In genomic region chr10:84256510-84257342, GRCh38 we compare ENCODE assay signal across 7 cellular contexts. TPM values are rescaled to one million over a fixed set of nuclear protein-coding genes. Genes with fewer than 3 reads are reported as not detected.
DNase-seq lines count a peak whose midpoint lies in the region; ATAC-seq and TF ChIP-seq lines count a peak whose summit lies in the region.

No MANE protein-coding gene starts in this region.

- no peak overlapping the region for H3K27ac Mint-ChIP-seq in activated naive CD8-positive, alpha-beta T cell

- peak overlapping the region; percentile 7 for H3K4me3 Mint-ChIP-seq in activated naive CD8-positive, alpha-beta T cell

- H3K4me1 ChIP-seq in right atrium auricular region = no peaks in the 10 kb centered on the region

- no peaks in the 10 kb centered on the region for H3K36me3 Mint-ChIP-seq in activated naive CD8-positive, alpha-beta T cell

- H3K27me3 Mint-ChIP-seq in activated naive CD8-positive, alpha-beta T cell = peaks cover 5% of the 10 kb centered on the region

- H3K4me1 Mint-ChIP-seq in activated naive CD8-positive, alpha-beta T cell (ENCODE audit: low read depth) = peaks cover 2% of the 10 kb centered on the region

- peak; percentile 47 for DNase-seq in NAMALWA (ENCODE audit: low spot score)
- peak; percentile 68 for DNase-seq in right atrium auricular region (ENCODE audit: low spot score)
- DNase-seq in smooth muscle cell of the brain vasculature (ENCODE audit: low read depth, low spot score) = peak; percentile 3
- no peak for DNase-seq in NCI-H1436 treated with DMSO at 0.1 percent for 48 hours (lab: John Stamatoyannopoulos, UW)
- no peak for DNase-seq in cerebellum (ENCODE audit: low spot score)

- peak; percentile 72 for ATAC-seq in GM19035 (IDR thresholded peaks at IDR 0.05; ENCODE audit: unreplicated experiment)

- no peak overlapping the region for H3K27ac ChIP-seq in right atrium auricular region

- peak; percentile 33 to 65 for TF ChIP-seq CTCF in right atrium auricular region (IDR thresholded peaks at IDR 0.05)

- H3K9me3 ChIP-seq in right atrium auricular region = no peaks in the 10 kb centered on the region

- H3K9me3 Mint-ChIP-seq in activated naive CD8-positive, alpha-beta T cell (ENCODE audit: low read depth) = no peaks in the 10 kb centered on the region

- no peaks in the 10 kb centered on the region for H3K36me3 ChIP-seq in right atrium auricular region

- no peak overlapping the region for H3K4me3 ChIP-seq in right atrium auricular region

- no peaks in the 10 kb centered on the region for H3K27me3 ChIP-seq in right atrium auricular region

RNA-seq across cellular contexts. Expression of gene RGR, which starts 11.9 kb away (rescaled TPM):
- total RNA-seq in right atrium auricular region (not detected), cerebellum (0.91 TPM)

RNA-seq across cellular contexts. Expression of gene LRIT1, which starts 15.4 kb away (rescaled TPM):
- total RNA-seq in right atrium auricular region (not detected), cerebellum (not detected)

RNA-seq across cellular contexts. Expression of gene LRIT2, which starts 31.4 kb away (rescaled TPM):
- total RNA-seq in right atrium auricular region = not detected
- not detected for total RNA-seq in cerebellum

Comparison
In these comparisons a context has a peak if more than half of its experiments do, and no peak if none do; other contexts are left out.
1. DNase-seq: peak in NAMALWA (single experiment), right atrium auricular region (single experiment) and smooth muscle cell of the brain vasculature (single experiment); none in NCI-H1436 treated with DMSO at 0.1 percent for 48 hours (single experiment) and cerebellum (single experiment).